ENCODE assay signal across 9 cellular contexts in the genomic region with DNA sequence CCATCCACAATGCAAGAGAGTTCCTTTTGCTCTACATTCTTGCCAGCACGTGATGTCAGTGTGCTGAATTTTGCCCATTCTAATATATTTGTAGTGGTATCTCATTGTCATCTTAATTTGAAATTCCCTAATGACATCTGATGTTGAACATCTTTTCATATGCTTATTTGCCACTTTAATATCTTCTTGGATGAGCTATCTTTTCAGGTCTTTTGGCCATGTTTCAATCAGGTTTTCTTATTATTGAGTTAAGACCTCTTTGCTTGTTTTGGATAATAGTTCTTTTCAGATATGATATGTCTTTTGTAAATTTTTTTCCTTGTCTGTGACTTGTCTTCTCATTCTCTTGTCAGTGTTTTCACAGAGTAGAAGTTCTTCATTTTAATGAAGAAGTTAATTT.
"Had no signal": no experiment of that assay in that cellular context is flagged by ENCODE, and none has a peak within 500 bp of the region (broad histone marks: within the 10 kb centered on the region; RNA-seq: fewer than 3 reads in every experiment).

No MANE protein-coding gene starts in this region.

- H3K9ac ChIP-seq: KMS-11 had no signal

- H3K4me3 ChIP-seq: K562 had no signal

- H3K4me1 Mint-ChIP-seq: IgD-negative memory B cell had no signal

- H3K27ac Mint-ChIP-seq: IgD-negative memory B cell had no signal

- H3K9me3 Mint-ChIP-seq: IgD-negative memory B cell had no signal

- DNase-seq: IMR-90, KBM-7, KG1 had no signal

- H3K4me3 Mint-ChIP-seq: IgD-negative memory B cell had no signal

- H3K27me3 Mint-ChIP-seq: IgD-negative memory B cell had no signal

- H3K4me2 ChIP-seq: KMS-11 had no signal

- H3K27ac ChIP-seq: HL-60, KMS-11 had no signal

- FAIRE-seq: HepG2, HTR-8/SVneo, K562 had no signal

- ATAC-seq: HepG2, K562 had no signal
